Comparison of ENCODE assay signal across 8 cellular contexts in the genomic region with DNA sequence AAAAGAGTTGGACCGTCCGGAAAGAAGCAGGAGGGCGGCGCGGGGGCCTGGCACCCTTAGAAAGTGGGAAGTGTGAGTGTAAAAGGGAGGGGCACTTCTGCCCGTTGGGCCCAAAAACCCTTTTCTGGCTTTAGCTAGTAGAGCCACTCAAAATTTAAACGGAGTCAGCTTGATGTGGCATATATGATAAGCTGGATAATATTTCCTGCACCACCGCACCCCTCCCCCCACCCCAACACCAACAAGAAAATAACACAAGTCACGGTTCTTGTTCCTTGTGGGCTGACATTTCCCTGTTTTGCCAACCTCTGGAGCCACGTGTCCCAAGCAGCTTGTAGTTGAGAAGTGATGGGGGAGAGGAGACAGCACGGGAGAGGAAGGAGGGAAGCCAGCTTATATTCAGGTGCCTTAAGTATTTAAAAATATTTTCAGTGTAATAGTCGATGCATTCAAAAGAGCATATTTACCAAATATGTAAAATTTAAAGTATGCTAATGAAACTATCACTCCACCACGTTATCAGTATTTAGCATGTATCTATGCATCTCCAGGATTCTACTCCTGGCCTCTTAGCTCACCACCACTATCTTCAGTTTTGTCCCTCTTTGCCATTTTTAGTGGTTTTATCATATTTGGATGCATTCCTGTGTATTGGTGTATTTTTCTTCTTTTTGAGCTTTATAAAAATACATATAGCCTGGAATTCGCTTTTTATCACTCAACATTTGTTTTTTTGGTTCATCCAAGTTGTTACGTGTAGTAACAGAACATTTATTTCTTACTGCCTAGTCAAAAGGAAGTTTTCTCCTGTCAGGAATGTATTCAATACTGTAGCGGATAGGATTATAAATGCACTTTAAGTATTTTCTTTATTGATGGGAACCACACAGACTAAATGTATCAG. TPM values are rescaled to one million over a fixed set of nuclear protein-coding genes. Genes with fewer than 3 reads are reported as not detected.
A peak's percentile ranks its signal among the peaks of the same experiment; 100 is the strongest.
DNase-seq lines count a peak whose midpoint lies in the region; ATAC-seq and TF ChIP-seq lines count a peak whose summit lies in the region.

No MANE protein-coding gene starts in this region.

- no peak for TF ChIP-seq POLR2A in IMR-90 (IDR thresholded peaks at IDR 0.05; ENCODE audit: low read depth, low read length)

- peak overlapping the region; percentile 89 for H3K14ac ChIP-seq in IMR-90 (replicated peaks; ENCODE audit: low read depth, low read length)

- no peaks in the 10 kb centered on the region for H3K9me3 ChIP-seq in IMR-90 (ENCODE audit: control insufficient read depth, insufficient read depth, low read length)
- H3K9me3 ChIP-seq in left lung = no peaks in the 10 kb centered on the region
- H3K9me3 ChIP-seq in stomach smooth muscle (ENCODE audit: control insufficient read depth in 2 of 2, low read length in 2 of 2) = no peaks in the 10 kb centered on the region

- H3K27me3 ChIP-seq in IMR-90 (ENCODE audit: control insufficient read depth, insufficient read depth, low read length) (no peaks in the 10 kb centered on the region), left lung (no peaks in the 10 kb centered on the region), stomach smooth muscle (ENCODE audit: control insufficient read depth in 1 of 2, insufficient read depth in 2 of 2, low read length in 2 of 2) (no peaks in the 10 kb centered on the region)

- H4K5ac ChIP-seq in IMR-90 (ENCODE audit: low read depth, low read length) = peak overlapping the region; percentile 70

- peak overlapping the region; percentile 93 for H3K4ac ChIP-seq in IMR-90 (ENCODE audit: low read depth, low read length)

- peak overlapping the region; percentile 92 for H2AFZ ChIP-seq in IMR-90 (replicated peaks; ENCODE audit: low read length, poor library complexity)

- H3K27ac ChIP-seq in IMR-90 (ENCODE audit: insufficient read depth, low read length) (peak overlapping the region; percentile 84), cingulate gyrus (ENCODE audit: low read depth, low read length) (peak overlapping the region; percentile 78), left lung (peak overlapping the region; percentile 100), stomach smooth muscle (ENCODE audit: low read length) (peak overlapping the region; percentile 99)

- peak overlapping the region; percentile 66 for H3K23ac ChIP-seq in IMR-90 (ENCODE audit: low read depth, low read length)

- peak overlapping the region; percentile 53 to 92 for H4K8ac ChIP-seq in IMR-90 (ENCODE audit: low read depth in 2 of 2, low read length in 2 of 2)

- peak overlapping the region; percentile 46; the same call in 1 of the 3 replicates for H2BK15ac ChIP-seq in IMR-90 (ENCODE audit: low read depth, low read length)

- H3K79me1 ChIP-seq in IMR-90 (ENCODE audit: low read depth in 1 of 2, low read length in 2 of 2) = peaks cover 15 to 34% of the 10 kb centered on the region in 2 experiments

- TSS peak; percentile 74 for BruUV-seq in IMR-90 (replicated peaks; lab: Mats Ljungman, UMichigan)

- H3K4me2 ChIP-seq in IMR-90 (ENCODE audit: low read depth, low read length) = peak overlapping the region; percentile 95

- no peaks in the 10 kb centered on the region for H3K9me1 ChIP-seq in IMR-90 (ENCODE audit: insufficient read depth, low read length)

- peak overlapping the region; percentile 59; the same call in 1 of the 2 replicates for H2BK120ac ChIP-seq in IMR-90 (ENCODE audit: low read depth, low read length)

- H3K9ac ChIP-seq in IMR-90 (ENCODE audit: low read depth, low read length) (peak overlapping the region; percentile 90), stomach smooth muscle (ENCODE audit: low read length in 2 of 2) (peak overlapping the region; percentile 87 to 89)

- intact Hi-C loops in IMR-90 (cut with micrococcal nuclease) (loop anchor here (1.0 to 5.0 kb wide), 3 partner anchors 69 to 132 kb away; no protein-coding TSS in a partner anchor), left lung (cut with DNase I) (no loop called here)

- peak overlapping the region; percentile 87 for H3K18ac ChIP-seq in IMR-90 (ENCODE audit: low read depth, low read length)

- H3K4me3 ChIP-seq in IMR-90 (ENCODE audit: insufficient read depth, low read depth, low read length) = peak overlapping the region; percentile 76
- H3K4me3 ChIP-seq in left lung = peak overlapping the region; percentile 68 to 83
- H3K4me3 ChIP-seq in stomach smooth muscle (ENCODE audit: low read length in 2 of 2) = peak overlapping the region; percentile 74 to 80

- in situ Hi-C loops in IMR-90 (cut with MboI; ENCODE audit: low sequenced_read_pairs) = no loop called here

- ATAC-seq in GM19467 (IDR thresholded peaks at IDR 0.05; ENCODE audit: unreplicated experiment) = peak; percentile 10
- peak; percentile 1; the same call in 1 of the 2 replicates for ATAC-seq in IMR-90 (ENCODE audit: low read depth)
- ATAC-seq in left lung = peak; percentile 21

- DNase-seq in DMS53 treated with DMSO at 0.1 percent for 48 hours (lab: John Stamatoyannopoulos, UW; ENCODE audit: unreplicated experiment) = peak; percentile 80
- DNase-seq in IMR-90 = peak; percentile 65
- peak; percentile 91 for DNase-seq in RKO (ENCODE audit: low spot score)
- peak in 1 of 2 donors; percentile 60 for DNase-seq in left lung
- no peak for DNase-seq in central memory CD4-positive, alpha-beta T cell

- H2AK5ac ChIP-seq in IMR-90 (ENCODE audit: low read depth, low read length) = peak overlapping the region; percentile 76

- POLR2A ChIA-PET in IMR-90 (lab: Charles Lee; ENCODE audit: unreplicated experiment) = interaction anchor here (0.6 to 1.7 kb wide), 5 partner anchors 12 to 102 kb away, joined by 3 to 11 read pairs (median 3); partner anchors contain the start of gene CAMSAP2

- WGBS in IMR-90 (ENCODE audit: extremely low coverage in 2 of 2, insufficient read length in 1 of 2), 2 experiments = no CpG with 5 or more reads among the region's 16 CpGs

- H3K36me3 ChIP-seq in IMR-90 (ENCODE audit: control insufficient read depth, insufficient read depth, low read length) (peaks cover 4% of the 10 kb centered on the region; the same call in 1 of the 2 replicates), left lung (peaks cover 0 to 7% of the 10 kb centered on the region in 2 donors), stomach smooth muscle (ENCODE audit: control insufficient read depth in 2 of 2, insufficient read depth in 2 of 2, low read length in 2 of 2) (peaks cover 4 to 5% of the 10 kb centered on the region in 2 donors)

- peak overlapping the region; percentile 98 for H2AK9ac ChIP-seq in IMR-90 (replicated peaks; ENCODE audit: low read depth, low read length, poor library complexity)

- dilution Hi-C loops in IMR-90 (cut with HindIII; ENCODE audit: low sequenced_read_pairs, unreplicated experiment) = no loop called here

- peak overlapping the region; percentile 84 for H3K56ac ChIP-seq in IMR-90 (ENCODE audit: extremely low read depth, insufficient read depth, low read length)

- H4K91ac ChIP-seq in IMR-90 (ENCODE audit: insufficient read depth, low read depth, low read length) = peak overlapping the region; percentile 77

- H4K20me1 ChIP-seq in IMR-90 (ENCODE audit: insufficient read depth, low read length) = no peaks in the 10 kb centered on the region

- H2BK20ac ChIP-seq in IMR-90 (ENCODE audit: low read depth, low read length) = no peak overlapping the region

- TF ChIP-seq CTCF in IMR-90 (conservative IDR thresholded peaks at IDR 0.05; ENCODE audit: low read depth, low read length) = no peak
- TF ChIP-seq CTCF in left lung (IDR thresholded peaks at IDR 0.05) = no peak

- H2BK5ac ChIP-seq in IMR-90 (ENCODE audit: low read depth, low read length, poor library complexity, severe bottlenecking) = peak overlapping the region; percentile 80

- CTCF ChIA-PET in IMR-90 (lab: Yijun Ruan, JAX) = interaction anchor here (1.0 kb wide), 2 partner anchors 37 to 48 kb away, joined by 3 to 6 read pairs; no protein-coding TSS in a partner anchor

- TF ChIP-seq RAD21 in IMR-90 (IDR thresholded peaks at IDR 0.05; ENCODE audit: low read length) = no peak

- H3K4me1 ChIP-seq in IMR-90 (ENCODE audit: control insufficient read depth, insufficient read depth, low read length) = peaks cover 5% of the 10 kb centered on the region; the same call in 1 of the 2 replicates
- H3K4me1 ChIP-seq in left lung = peaks cover 0 to 24% of the 10 kb centered on the region in 2 donors
- peaks cover 7% of the 10 kb centered on the region for H3K4me1 ChIP-seq in stomach smooth muscle (ENCODE audit: control insufficient read depth, insufficient read depth, low read length)

TF ChIP-seq in IMR-90, 13 proteins besides CTCF, POLR2A, EP300 and RAD21:
- TF ChIP-seq MXI1 (IDR thresholded peaks at IDR 0.05; ENCODE audit: borderline replicate concordance, low read depth, low read length) = peak; percentile 85
- no peak; the same call in 1 of the 2 replicates for TF ChIP-seq BHLHE40 (IDR thresholded peaks at IDR 0.05; ENCODE audit: low read depth, low read length)
- TF ChIP-seq MAFK (IDR thresholded peaks at IDR 0.05; ENCODE audit: low read depth, low read length) = no peak
- no peak for TF ChIP-seq RFX5 (IDR thresholded peaks at IDR 0.05; ENCODE audit: low read depth, low read length)
- peak; percentile 76 for TF ChIP-seq USF2 (IDR thresholded peaks at IDR 0.05; ENCODE audit: low read depth, low read length)
TF ChIP-seq in IMR-90: peak in this region for 2.

RNA-seq across cellular contexts. Expression of gene DDX59, which starts 0.8 kb away (rescaled TPM):
- 9.1 and 11.1 TPM in 2 replicates for total RNA-seq in IMR-90 (2012; rRNA removed)
- 6.8 and 8.6 TPM in 2 replicates for polyA plus RNA-seq in IMR-90 (2012; rRNA removed)
- polyA plus RNA-seq in IMR-90 (2012; cell fraction: cytosol; rRNA removed) = 2.1 and 3.2 TPM in 2 replicates
- 1.5 and 10.5 TPM in 2 replicates for polyA plus RNA-seq in IMR-90 (2012; cell fraction: nucleus; rRNA removed; ENCODE audit: low replicate concordance)
- total RNA-seq in left lung = 10 to 100 TPM; 15.4 to 24.1 TPM

RNA-seq across cellular contexts. Expression of gene KIF14, which starts 49.9 kb away (rescaled TPM):
- total RNA-seq in IMR-90 (2012; rRNA removed) (4.7 and 10.8 TPM in 2 replicates), left lung (1 to 10 TPM in 1 of 2 donors, under 1 TPM in 1; 0.71 to 2.2 TPM)
- polyA plus RNA-seq in IMR-90 (2012; rRNA removed) = 1.9 and 2.3 TPM in 2 replicates
- polyA plus RNA-seq in IMR-90 (2012; cell fraction: cytosol; rRNA removed) = 0.11 and 0.19 TPM in 2 replicates
- polyA plus RNA-seq in IMR-90 (2012; cell fraction: nucleus; rRNA removed; ENCODE audit: low replicate concordance) = 0.14 and 0.96 TPM in 2 replicates
